Comparison of ENCODE assay signal across 21 cellular contexts in the genomic region with DNA sequence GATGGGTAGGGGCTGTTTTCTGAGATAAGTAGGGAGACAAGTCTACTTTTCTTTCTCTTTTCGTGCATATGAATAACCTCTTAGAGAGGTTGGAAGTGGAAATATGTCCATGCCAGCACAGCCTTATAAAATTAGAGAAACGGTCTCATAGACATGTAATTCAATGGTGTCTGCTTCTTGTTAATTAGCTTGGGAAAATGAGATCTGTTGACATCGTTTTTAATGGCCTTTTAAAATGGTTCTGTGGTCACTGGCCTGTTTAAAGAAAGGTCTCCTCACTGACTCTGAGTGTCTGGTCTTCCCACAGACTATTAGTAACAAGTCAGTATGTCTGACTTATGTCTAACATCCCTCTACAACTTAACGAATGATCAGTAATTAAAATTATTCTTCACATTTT.
DNase-seq lines count a peak whose midpoint lies in the region; TF ChIP-seq lines count a peak whose summit lies in the region.
"Had no signal": no experiment of that assay in that cellular context is flagged by ENCODE, and none has a peak within 500 bp of the region (broad histone marks: within the 10 kb centered on the region; RNA-seq: fewer than 3 reads in every experiment).

No MANE protein-coding gene starts in this region.

- DNase-seq in mammary epithelial cell (no peak), MCF 10A (ENCODE audit: unreplicated experiment) (no peak), RPMI7951 (ENCODE audit: low read depth) (peak; percentile 7), right atrium auricular region (ENCODE audit: low spot score) (no peak), H4 (ENCODE audit: low spot score) (no peak)
- DNase-seq in stimulated activated CD4-positive, alpha-beta T cell treated with anti-CD3 and anti-CD28 coated beads, Interleukin-1b, Interleukin-23, amount 100 ng/mL, for 48 hours, result no peak
- DNase-seq: 8988T; ACHN; BE2C; CD8-positive, alpha-beta memory T cell; DMS153; DND-41; GM23248; HFFc6; MM.1S; NCI-H2029; NCI-H526 treated with DMSO at 0.1 percent for 48 hours; SJCRH30 had no signal

- intact Hi-C loops in mammary epithelial cell (cut with micrococcal nuclease), result no loop called here
- intact Hi-C loops in MCF 10A (cut with micrococcal nuclease), result no loop called here

- no peak for TF ChIP-seq CTCF in mammary epithelial cell (conservative IDR thresholded peaks at IDR 0.05 in 1 of 2, IDR thresholded peaks at IDR 0.05 in 1 of 2; ENCODE audit: extremely low read depth in 1 of 2, insufficient read depth in 1 of 2, low read depth in 1 of 2, low read length in 2 of 2)
- TF ChIP-seq CTCF in MCF 10A (IDR thresholded peaks at IDR 0.05; ENCODE audit: unreplicated experiment), result no peak
- TF ChIP-seq CTCF in right atrium auricular region (IDR thresholded peaks at IDR 0.05), result no peak

- H3K4me3 ChIP-seq in mammary epithelial cell (replicated peaks in 1 of 3; ENCODE audit: insufficient read depth in 1 of 3, low read depth in 2 of 3, low read length in 3 of 3) (no peak overlapping the region), mesodermal cell (ENCODE audit: extremely low read depth, insufficient read depth, low read length, poor library complexity, severe bottlenecking) (no peak overlapping the region), right atrium auricular region (no peak overlapping the region)
- H3K4me3 ChIP-seq: GM23248, HAP-1, SJCRH30 had no signal

- H3K4me1 Mint-ChIP-seq in MCF 10A (ENCODE audit: insufficient read depth, unreplicated experiment), result peaks cover 7% of the 10 kb centered on the region
- H3K4me1 Mint-ChIP-seq: CD14-positive monocyte; CD8-positive, alpha-beta memory T cell had no signal

- no peaks in the 10 kb centered on the region for H3K79me2 ChIP-seq in mammary epithelial cell (ENCODE audit: insufficient read depth, low read length)

- BruUV-seq in mammary epithelial cell (replicated peaks; lab: Mats Ljungman, UMichigan), result no TSS peak
- BruUV-seq in MCF 10A (replicated peaks; lab: Mats Ljungman, UMichigan), result no TSS peak

- H3K27me3 Mint-ChIP-seq in MCF 10A (ENCODE audit: insufficient read depth, unreplicated experiment), result no peaks in the 10 kb centered on the region
- H3K27me3 Mint-ChIP-seq: CD8-positive, alpha-beta memory T cell had no signal

- no peaks in the 10 kb centered on the region for H3K4me1 ChIP-seq in mammary epithelial cell (ENCODE audit: insufficient read depth, low read length)
- peaks cover 19% of the 10 kb centered on the region for H3K4me1 ChIP-seq in mesodermal cell (ENCODE audit: control insufficient read depth, insufficient read depth, low read length, poor library complexity, severe bottlenecking)
- no peaks in the 10 kb centered on the region for H3K4me1 ChIP-seq in right atrium auricular region

- POLR2A ChIA-PET in MCF 10A (lab: Yijun Ruan, JAX), result no interaction called here

- no peak overlapping the region for H3K4me2 ChIP-seq in mammary epithelial cell (ENCODE audit: insufficient read depth, low read depth, low read length)

- H4K20me1 ChIP-seq in mammary epithelial cell (ENCODE audit: insufficient read depth, low read length), result no peaks in the 10 kb centered on the region

- H3K9ac ChIP-seq in mammary epithelial cell (ENCODE audit: insufficient read depth, low read length), result no peak overlapping the region
- H3K9ac ChIP-seq: GM23248 had no signal

- CTCF ChIA-PET in mammary epithelial cell (lab: Charles Lee; ENCODE audit: low non-redundant PET) (no interaction called here), MCF 10A (lab: Yijun Ruan, JAX) (no interaction called here)

- in situ Hi-C loops in mammary epithelial cell (cut with MboI; ENCODE audit: low sequenced_read_pairs in 2 of 2), result no loop called here

- no peaks in the 10 kb centered on the region for H3K9me3 Mint-ChIP-seq in MCF 10A (ENCODE audit: unreplicated experiment)
- H3K9me3 Mint-ChIP-seq: HFFc6 had no signal

- H3K36me3 ChIP-seq in mammary epithelial cell (ENCODE audit: insufficient read depth, low read length), result no peaks in the 10 kb centered on the region
- no peaks in the 10 kb centered on the region for H3K36me3 ChIP-seq in mesodermal cell (ENCODE audit: control insufficient read depth, insufficient read depth, low read length)
- H3K36me3 ChIP-seq in right atrium auricular region, result no peaks in the 10 kb centered on the region
- H3K36me3 ChIP-seq: BE2C, HAP-1, SJCRH30 had no signal

- H3K4me3 Mint-ChIP-seq in MCF 10A (ENCODE audit: unreplicated experiment), result no peak overlapping the region
- H3K4me3 Mint-ChIP-seq: CD14-positive monocyte; CD8-positive, alpha-beta memory T cell; HFFc6 had no signal

- H3K27me3 ChIP-seq in mammary epithelial cell (ENCODE audit: insufficient read depth, low read length) (no peaks in the 10 kb centered on the region), right atrium auricular region (no peaks in the 10 kb centered on the region)
- H3K27me3 ChIP-seq: BE2C, SJCRH30 had no signal

- dilution Hi-C loops in mammary epithelial cell (cut with HindIII; ENCODE audit: low sequenced_read_pairs), result no loop called here

- no peaks in the 10 kb centered on the region for H3K36me3 Mint-ChIP-seq in MCF 10A (ENCODE audit: insufficient read depth, unreplicated experiment)
- H3K36me3 Mint-ChIP-seq: CD14-positive monocyte; CD8-positive, alpha-beta memory T cell had no signal

- H2AFZ ChIP-seq in mammary epithelial cell (ENCODE audit: low read depth, low read length), result peak overlapping the region; percentile 9
- H2AFZ ChIP-seq: GM23248 had no signal

- H3K9me3 ChIP-seq in mammary epithelial cell (replicated peaks; ENCODE audit: insufficient read depth, low read length), result no peaks in the 10 kb centered on the region
- no peaks in the 10 kb centered on the region for H3K9me3 ChIP-seq in mesodermal cell (ENCODE audit: control insufficient read depth, low read length)
- H3K9me3 ChIP-seq in right atrium auricular region, result no peaks in the 10 kb centered on the region
- H3K9me3 ChIP-seq: BE2C, HAP-1, SJCRH30 had no signal

- 88% methylated on average over 4 of the region's 4 CpGs for WGBS in mammary epithelial cell (ENCODE audit: low coverage, missing lambda C conversion rate)
- WGBS in mesodermal cell (ENCODE audit: insufficient coverage in 2 of 2), 2 experiments, result 82 to 100% methylated on average over 1 to 2 of the region's 4 CpGs

- H3K27ac ChIP-seq in mammary epithelial cell (ENCODE audit: insufficient read depth, low read depth, low read length) (no peak overlapping the region), mesodermal cell (ENCODE audit: low read depth, low read length, severe bottlenecking) (peak overlapping the region; percentile 46), right atrium auricular region (no peak overlapping the region)
- H3K27ac ChIP-seq: GM23248, SJCRH30 had no signal

- no peak overlapping the region for H3K27ac Mint-ChIP-seq in MCF 10A (ENCODE audit: low read depth, unreplicated experiment)
- H3K27ac Mint-ChIP-seq: CD14-positive monocyte; CD8-positive, alpha-beta memory T cell; HFFc6 had no signal
